Comparison of ENCODE assay signal across 22 cellular contexts in genomic region chr10:132207536-132208488, GRCh38. TPM values are rescaled to one million over a fixed set of nuclear protein-coding genes. Genes with fewer than 3 reads are reported as not detected.
DNase-seq lines count a peak whose midpoint lies in the region; ATAC-seq and TF ChIP-seq lines count a peak whose summit lies in the region.
"Had no signal": no experiment of that assay in that cellular context is flagged by ENCODE, and none has a peak within 500 bp of the region (broad histone marks: within the 10 kb centered on the region; RNA-seq: fewer than 3 reads in every experiment).

No MANE protein-coding gene starts in this region.

- H2BK5ac ChIP-seq in IMR-90 (ENCODE audit: low read depth, low read length, poor library complexity, severe bottlenecking), result no peak overlapping the region

- no peak overlapping the region for H3K4ac ChIP-seq in IMR-90 (ENCODE audit: low read depth, low read length)

- H3K79me2 ChIP-seq in neural cell (replicated peaks; ENCODE audit: insufficient read depth, low read length) (no peaks in the 10 kb centered on the region), PC-3 (ENCODE audit: low read length) (no peaks in the 10 kb centered on the region)

- TF ChIP-seq CTCF in IMR-90 (conservative IDR thresholded peaks at IDR 0.05; ENCODE audit: low read depth, low read length) (no peak), left ventricle myocardium inferior (IDR thresholded peaks at IDR 0.05; ENCODE audit: borderline replicate concordance) (no peak), neural cell (IDR thresholded peaks at IDR 0.05; ENCODE audit: poor library complexity, severe bottlenecking) (no peak), PC-3 (conservative IDR thresholded peaks at IDR 0.05; ENCODE audit: low read depth, low read length) (no peak)

- peak overlapping the region in 4 of 11 experiments; percentile 41 to 60 (median 44); a peak in 5 of 22 replicates for H3K9ac ChIP-seq in BLaER1 treated with 17β-estradiol and CSF1 and Interleukin-3, amounts not matched to agents 10 nM and 100 nM
- H3K9ac ChIP-seq in IMR-90 (ENCODE audit: low read depth, low read length) (no peak overlapping the region), neural cell (ENCODE audit: low read length) (no peak overlapping the region), PC-3 (ENCODE audit: low read length) (no peak overlapping the region)

- peaks cover 0 to 62% (median 36%) of the 10 kb centered on the region in 11 experiments; a peak in 15 of 22 replicates for H4K20me1 ChIP-seq in BLaER1 treated with 17β-estradiol and CSF1 and Interleukin-3, amounts not matched to agents 10 nM and 100 nM
- H4K20me1 ChIP-seq in IMR-90 (ENCODE audit: insufficient read depth, low read length) (no peaks in the 10 kb centered on the region), neural cell (ENCODE audit: insufficient read depth) (no peaks in the 10 kb centered on the region), PC-3 (ENCODE audit: low read length) (no peaks in the 10 kb centered on the region)

- dilution Hi-C loops in IMR-90 (cut with HindIII; ENCODE audit: low sequenced_read_pairs, unreplicated experiment), result no loop called here

- CTCF ChIA-PET in IMR-90 (lab: Yijun Ruan, JAX) (no interaction called here), PC-3 (lab: Charles Lee) (no interaction called here)

- no peak overlapping the region for H3K4me3 ChIP-seq in BLaER1 treated with 17β-estradiol and CSF1 and Interleukin-3, amounts not matched to agents 10 nM and 100 nM
- H3K4me3 ChIP-seq in IMR-90 (ENCODE audit: insufficient read depth, low read depth, low read length), result no peak overlapping the region
- no peak overlapping the region for H3K4me3 ChIP-seq in left ventricle myocardium inferior
- H3K4me3 ChIP-seq in neural cell (ENCODE audit: low read length), result no peak overlapping the region
- H3K4me3 ChIP-seq in PC-3 (ENCODE audit: low read length), result no peak overlapping the region
- H3K4me3 ChIP-seq: A549, PC-9 had no signal

- H3K9me2 ChIP-seq in neural cell (ENCODE audit: insufficient read depth, low read length), result no peaks in the 10 kb centered on the region
- no peaks in the 10 kb centered on the region for H3K9me2 ChIP-seq in PC-3 (replicated peaks; ENCODE audit: low read length)

- peaks cover 0 to 25% (median 3%) of the 10 kb centered on the region in 11 experiments; a peak in 8 of 22 replicates for H3K36me3 ChIP-seq in BLaER1 treated with 17β-estradiol and CSF1 and Interleukin-3, amounts not matched to agents 10 nM and 100 nM
- peaks cover 5% of the 10 kb centered on the region; the same call in 1 of the 2 replicates for H3K36me3 ChIP-seq in IMR-90 (ENCODE audit: control insufficient read depth, insufficient read depth, low read length)
- peaks cover 6% of the 10 kb centered on the region for H3K36me3 ChIP-seq in left ventricle myocardium inferior
- H3K36me3 ChIP-seq in neural cell (ENCODE audit: insufficient read depth, low read length), result no peaks in the 10 kb centered on the region
- H3K36me3 ChIP-seq in PC-3 (ENCODE audit: low read depth, low read length), result no peaks in the 10 kb centered on the region

- no peak overlapping the region for H4K5ac ChIP-seq in IMR-90 (ENCODE audit: low read depth, low read length)

- H2AK5ac ChIP-seq in IMR-90 (ENCODE audit: low read depth, low read length), result no peak overlapping the region

- no peaks in the 10 kb centered on the region for H3K79me1 ChIP-seq in IMR-90 (ENCODE audit: low read depth in 1 of 2, low read length in 2 of 2)

- TF ChIP-seq POLR2A in IMR-90 (IDR thresholded peaks at IDR 0.05; ENCODE audit: low read depth, low read length), result no peak

- no peak for TF ChIP-seq RAD21 in IMR-90 (IDR thresholded peaks at IDR 0.05; ENCODE audit: low read length)
- TF ChIP-seq RAD21 in neural cell (conservative IDR thresholded peaks at IDR 0.05), result no peak

- peaks cover 0 to 21% (median 0%) of the 10 kb centered on the region in 11 experiments; a peak in 5 of 22 replicates for H3K27me3 ChIP-seq in BLaER1 treated with 17β-estradiol and CSF1 and Interleukin-3, amounts not matched to agents 10 nM and 100 nM
- H3K27me3 ChIP-seq in IMR-90 (ENCODE audit: control insufficient read depth, insufficient read depth, low read length) (no peaks in the 10 kb centered on the region), left ventricle myocardium inferior (ENCODE audit: low read depth) (no peaks in the 10 kb centered on the region), neural cell (ENCODE audit: insufficient read depth, low read depth, low read length) (no peaks in the 10 kb centered on the region), PC-3 (ENCODE audit: low read length) (no peaks in the 10 kb centered on the region)

- no peak overlapping the region for H3K18ac ChIP-seq in IMR-90 (ENCODE audit: low read depth, low read length)

- POLR2A ChIA-PET in IMR-90 (lab: Charles Lee; ENCODE audit: unreplicated experiment) (no interaction called here), PC-3 (lab: Charles Lee; ENCODE audit: unreplicated experiment) (no interaction called here)

- H2AK9ac ChIP-seq in IMR-90 (replicated peaks; ENCODE audit: low read depth, low read length, poor library complexity), result no peak overlapping the region

- no peak for ATAC-seq in IMR-90 (ENCODE audit: low read depth)
- no peak for ATAC-seq in GM18517 (IDR thresholded peaks at IDR 0.05; ENCODE audit: unreplicated experiment)
- ATAC-seq in PC-3, result no peak
- ATAC-seq: A549 had no signal

- 0 out of 22 replicates have a peak overlapping the region, but pooled peaks of 2 of the 11 experiments have one; percentile 22 to 40 for H3K27ac ChIP-seq in BLaER1 treated with 17β-estradiol and CSF1 and Interleukin-3, amounts not matched to agents 10 nM and 100 nM
- H3K27ac ChIP-seq in IMR-90 (ENCODE audit: insufficient read depth, low read length) (no peak overlapping the region), left ventricle myocardium inferior (replicated peaks) (peak overlapping the region; percentile 73), neural cell (ENCODE audit: low read length) (no peak overlapping the region), PC-3 (ENCODE audit: low read length) (no peak overlapping the region)
- H3K27ac ChIP-seq: A549, HL-60, PC-9 had no signal

- no peak overlapping the region for H2BK120ac ChIP-seq in IMR-90 (ENCODE audit: low read depth, low read length)

- H2BK20ac ChIP-seq in IMR-90 (ENCODE audit: low read depth, low read length), result no peak overlapping the region

- peaks cover 2 to 7% (median 3%) of the 10 kb centered on the region in 11 experiments; a peak in 12 of 22 replicates for H3K9me3 ChIP-seq in BLaER1 treated with 17β-estradiol and CSF1 and Interleukin-3, amounts not matched to agents 10 nM and 100 nM (replicated peaks in 1 of 11)
- H3K9me3 ChIP-seq in IMR-90 (ENCODE audit: control insufficient read depth, insufficient read depth, low read length), result no peaks in the 10 kb centered on the region
- peaks cover 3% of the 10 kb centered on the region for H3K9me3 ChIP-seq in left ventricle myocardium inferior (replicated peaks)
- H3K9me3 ChIP-seq in neural cell (ENCODE audit: low read length), result no peaks in the 10 kb centered on the region
- no peaks in the 10 kb centered on the region for H3K9me3 ChIP-seq in PC-3 (ENCODE audit: low read length)
- H3K9me3 ChIP-seq: A549 had no signal

- H3K23ac ChIP-seq in IMR-90 (ENCODE audit: low read depth, low read length), result no peak overlapping the region

- no peak overlapping the region for H3K14ac ChIP-seq in IMR-90 (replicated peaks; ENCODE audit: low read depth, low read length)

- intact Hi-C loops in IMR-90 (cut with micrococcal nuclease) (no loop called here), left ventricle myocardium inferior (cut with micrococcal nuclease) (no loop called here), PC-3 (cut with micrococcal nuclease) (no loop called here)

- peak overlapping the region; percentile 36 to 96 (median 78) for H3K4me2 ChIP-seq in BLaER1 treated with 17β-estradiol and CSF1 and Interleukin-3, amounts not matched to agents 10 nM and 100 nM
- H3K4me2 ChIP-seq in IMR-90 (ENCODE audit: low read depth, low read length) (no peak overlapping the region), neural cell (ENCODE audit: low read length) (no peak overlapping the region), PC-3 (ENCODE audit: low read length) (no peak overlapping the region)
- H3K4me2 ChIP-seq: A549, PC-9 had no signal

- DNase-seq in IMR-90 (no peak), left ventricle myocardium inferior (no peak), NCI-H2107 (lab: John Stamatoyannopoulos, UW) (no peak), PC-3 (no peak)
- DNase-seq: AML-193, Calu3, DMS79 treated with DMSO at 0.1 percent for 48 hours, GF-D8, Karpas-422, NCI-H1092 treated with DMSO at 0.1 percent for 48 hours, NCI-H1436, NCI-H187 treated with DMSO at 0.1 percent for 48 hours, NCI-H774, PC-9, SHP77 treated with DMSO at 0.1 percent for 48 hours, SW 1271 had no signal

- TF ChIP-seq EP300 in neural cell (conservative IDR thresholded peaks at IDR 0.05; ENCODE audit: poor library complexity, severe bottlenecking), result no peak

- 70% methylated on average over 33 of the region's 48 CpGs; no CpG with 5 or more reads in 1 of the 2 experiments for WGBS in IMR-90 (ENCODE audit: extremely low coverage in 2 of 2, insufficient read length in 1 of 2), 2 experiments

- BruUV-seq in IMR-90 (replicated peaks; lab: Mats Ljungman, UMichigan), result no TSS peak
- BruUV-seq in PC-3 (replicated peaks; lab: Mats Ljungman, UMichigan), result no TSS peak

- in situ Hi-C loops in IMR-90 (cut with MboI; ENCODE audit: low sequenced_read_pairs), result no loop called here

- peaks cover 25 to 87% (median 61%) of the 10 kb centered on the region in 10 experiments for H3K4me1 ChIP-seq in BLaER1 treated with 17β-estradiol and CSF1 and Interleukin-3, amounts not matched to agents 10 nM and 100 nM
- H3K4me1 ChIP-seq in IMR-90 (ENCODE audit: control insufficient read depth, insufficient read depth, low read length) (no peaks in the 10 kb centered on the region), left ventricle myocardium inferior (peaks cover 22% of the 10 kb centered on the region), PC-3 (ENCODE audit: insufficient read depth, low read length) (no peaks in the 10 kb centered on the region)
- H3K4me1 ChIP-seq: A549 had no signal

- H2BK15ac ChIP-seq in IMR-90 (ENCODE audit: low read depth, low read length), result no peak overlapping the region

- H3F3A ChIP-seq in neural cell (ENCODE audit: insufficient read depth, low read length, poor library complexity, severe bottlenecking), result no peaks in the 10 kb centered on the region
- H3F3A ChIP-seq in PC-3 (ENCODE audit: low read length, unreplicated experiment), result no peaks in the 10 kb centered on the region

- H2AFZ ChIP-seq in IMR-90 (replicated peaks; ENCODE audit: low read length, poor library complexity), result peak overlapping the region; percentile 5
- no peak overlapping the region for H2AFZ ChIP-seq in neural cell (ENCODE audit: low read depth, low read length)
- no peak overlapping the region for H2AFZ ChIP-seq in PC-3 (ENCODE audit: low read length)
- H2AFZ ChIP-seq: PC-9 had no signal

- no peak overlapping the region for H4K91ac ChIP-seq in IMR-90 (ENCODE audit: insufficient read depth, low read depth, low read length)

- H4K8ac ChIP-seq in IMR-90 (ENCODE audit: low read depth in 2 of 2, low read length in 2 of 2), result no peak overlapping the region

- H3K9me1 ChIP-seq in IMR-90 (ENCODE audit: insufficient read depth, low read length), result no peaks in the 10 kb centered on the region; the same call in 1 of the 2 replicates

- H3K56ac ChIP-seq in IMR-90 (ENCODE audit: extremely low read depth, insufficient read depth, low read length), result no peak overlapping the region

RNA-seq across cellular contexts. Expression of gene DPYSL4, which starts 21.1 kb away (rescaled TPM):
- total RNA-seq in IMR-90 (2012; rRNA removed), result 7.2 and 8.1 TPM in 2 replicates
- 30.5 and 33.7 TPM in 2 replicates for polyA plus RNA-seq in IMR-90 (2012; rRNA removed)
- 21.2 and 32.9 TPM in 2 replicates for polyA plus RNA-seq in IMR-90 (2012; cell fraction: cytosol; rRNA removed)
- 68.7 and 195 TPM in 2 replicates for polyA plus RNA-seq in IMR-90 (2012; cell fraction: nucleus; rRNA removed; ENCODE audit: low replicate concordance)
- total RNA-seq in left ventricle myocardium inferior, result 42.8 TPM
- 116 and 143 TPM in 2 replicates for polyA plus RNA-seq in neural cell
- 102 and 118 TPM in 2 replicates for polyA minus RNA-seq in neural cell
- total RNA-seq in PC-3 (2014; rRNA removed), result 10.2 and 10.9 TPM in 2 replicates
- total RNA-seq: Calu3 had no signal
- polyA plus RNA-seq: CD14-positive monocyte had no signal

Comparison
In these comparisons a context has a peak if more than half of its experiments do, and no peak if none do; other contexts are left out.
1. H3K4me2 ChIP-seq: peak in BLaER1 treated with 17β-estradiol and CSF1 and Interleukin-3, amounts not matched to agents 10 nM and 100 nM (11 of 11); none in IMR-90 (single experiment), neural cell (single experiment) and PC-3 (single experiment).